ENCODE assay signal across 8 cellular contexts in genomic region chr1:229342902-229343587, GRCh38. TPM values are rescaled to one million over a fixed set of nuclear protein-coding genes. Genes with fewer than 3 reads are reported as not detected.
DNase-seq lines count a peak whose midpoint lies in the region; ATAC-seq and TF ChIP-seq lines count a peak whose summit lies in the region.

Gene CCSAP, minus strand, starts transcription at chr1:229343047. Its CDS starts 582 bp downstream, at chr1:229342465.

- peaks cover 0 to 1% of the 10 kb centered on the region in 2 donors for H3K9me3 Mint-ChIP-seq in activated T-cell treated with anti-CD3 and anti-CD28 coated beads, Interleukin-2, amount 50 U/mL, for 72 hours
- H3K9me3 Mint-ChIP-seq in natural killer cell = no peaks in the 10 kb centered on the region

- H3K36me3 ChIP-seq in subcutaneous abdominal adipose tissue (ENCODE audit: control insufficient read depth in 5 of 5, insufficient read depth in 5 of 5, low read length in 5 of 5) = no peaks in the 10 kb centered on the region

- ATAC-seq in GM18861 (IDR thresholded peaks at IDR 0.05; ENCODE audit: unreplicated experiment) = peak; percentile 34
- ATAC-seq in HG03064 (IDR thresholded peaks at IDR 0.05; ENCODE audit: low read depth, unreplicated experiment) = peak; percentile 37
- ATAC-seq in activated T-cell treated with anti-CD3 and anti-CD28 coated beads, Interleukin-2, amount 50 U/mL, for 72 hours (replicated peaks in 1 of 2) = peak; percentile 49 to 51
- peak; percentile 52 to 71 (median 59) for ATAC-seq in natural killer cell

- H3K27ac ChIP-seq in subcutaneous abdominal adipose tissue (ENCODE audit: low read depth, low read length) = peak within 1 kb of the TSS; percentile 37

- H3K27ac Mint-ChIP-seq in activated T-cell treated with anti-CD3 and anti-CD28 coated beads, Interleukin-2, amount 50 U/mL, for 72 hours = peak within 1 kb of the TSS; percentile 79
- H3K27ac Mint-ChIP-seq in natural killer cell = peak within 1 kb of the TSS; percentile 73 to 81

- H3K4me3 ChIP-seq in subcutaneous abdominal adipose tissue (ENCODE audit: low read depth in 1 of 5, low read length in 5 of 5) = peak within 1 kb of the TSS; percentile 77 to 92 (median 82)

- no peaks in the 10 kb centered on the region for H3K9me3 ChIP-seq in subcutaneous abdominal adipose tissue (ENCODE audit: control insufficient read depth in 5 of 5, low read length in 5 of 5)

- peak within 1 kb of the TSS in 4 of 5 donors; percentile 62 to 74 (median 66) for H3K9ac ChIP-seq in subcutaneous abdominal adipose tissue (ENCODE audit: low read length in 5 of 5)

- H3K4me3 Mint-ChIP-seq in activated T-cell treated with anti-CD3 and anti-CD28 coated beads, Interleukin-2, amount 50 U/mL, for 72 hours = peak within 1 kb of the TSS; percentile 95 to 97
- peak within 1 kb of the TSS; percentile 93 for H3K4me3 Mint-ChIP-seq in natural killer cell

- H3K4me1 Mint-ChIP-seq in activated T-cell treated with anti-CD3 and anti-CD28 coated beads, Interleukin-2, amount 50 U/mL, for 72 hours (ENCODE audit: low read depth) = peaks cover 47% of the 10 kb centered on the region
- H3K4me1 Mint-ChIP-seq in natural killer cell = peaks cover 29 to 30% of the 10 kb centered on the region in 2 donors

- peaks cover 0 to 22% (median 21%) of the 10 kb centered on the region in 5 donors for H3K4me1 ChIP-seq in subcutaneous abdominal adipose tissue (ENCODE audit: control insufficient read depth in 5 of 5, insufficient read depth in 5 of 5, low read length in 5 of 5)

- H3K27me3 ChIP-seq in subcutaneous abdominal adipose tissue (ENCODE audit: control insufficient read depth in 5 of 5, insufficient read depth in 4 of 5, low read length in 5 of 5) = peaks cover 3 to 8% (median 3%) of the 10 kb centered on the region in 5 donors

- no peak for TF ChIP-seq CTCF in natural killer cell (IDR thresholded peaks at IDR 0.05)

- H3K27me3 Mint-ChIP-seq in activated T-cell treated with anti-CD3 and anti-CD28 coated beads, Interleukin-2, amount 50 U/mL, for 72 hours (ENCODE audit: low read depth) = peaks cover 34% of the 10 kb centered on the region
- H3K27me3 Mint-ChIP-seq in natural killer cell (ENCODE audit: low read depth in 2 of 2) = peaks cover 16 to 23% of the 10 kb centered on the region in 2 donors

- peaks cover 1 to 2% of the 10 kb centered on the region in 2 donors for H3K36me3 Mint-ChIP-seq in activated T-cell treated with anti-CD3 and anti-CD28 coated beads, Interleukin-2, amount 50 U/mL, for 72 hours (ENCODE audit: insufficient read depth in 2 of 2)
- H3K36me3 Mint-ChIP-seq in natural killer cell = no peaks in the 10 kb centered on the region

- intact Hi-C loops in natural killer cell (cut with micrococcal nuclease) = loop anchor here (2.0 to 5.0 kb wide), 3 partner anchors 71 to 284 kb away; partner anchors contain the start of genes RAB4A, TAF5L and URB2

- peak; percentile 82 for DNase-seq in AG20443 (ENCODE audit: low spot score)
- DNase-seq in NOMO-1 treated with DMSO at 0.1 percent for 48 hours (lab: John Stamatoyannopoulos, UW; ENCODE audit: unreplicated experiment) = peak; percentile 47
- peak; percentile 68 to 70 for DNase-seq in activated T-cell treated with anti-CD3 and anti-CD28 coated beads, Interleukin-2, amount 50 U/mL, for 72 hours
- DNase-seq in fibroblast of peridontal ligament (ENCODE audit: extremely low read depth) = peak; percentile 32
- DNase-seq in natural killer cell = peak; percentile 54

RNA-seq across cellular contexts. Expression of gene CCSAP, which starts in this region (rescaled TPM):
- 1 to 10 TPM; 7.9 to 8.2 TPM for total RNA-seq in activated T-cell treated with anti-CD3 and anti-CD28 coated beads, Interleukin-2, amount 50 U/mL, for 72 hours
- total RNA-seq in natural killer cell = 10 to 100 TPM in 2 of 3 donors, 1 to 10 TPM in 1; 6.8 to 14.0 (median 10.2) TPM

Comparison
In these comparisons a context has a peak if more than half of its experiments do, and no peak if none do; other contexts are left out.
1. Peak in every context shown above with its lines: DNase-seq, ATAC-seq, H3K4me3 ChIP-seq and H3K27ac ChIP-seq.
2. DNase-seq: peak in every context shown above with its lines; median percentile 82 in AG20443; 69 in activated T-cell treated with anti-CD3 and anti-CD28 coated beads, Interleukin-2, amount 50 U/mL, for 72 hours; 54 in natural killer cell; 47 in NOMO-1 treated with DMSO at 0.1 percent for 48 hours; 32 in fibroblast of peridontal ligament.